ENCODE assay signal across 10 cellular contexts in genomic region chr1:27001570-27002360, GRCh38. TPM values are rescaled to one million over a fixed set of nuclear protein-coding genes. Genes with fewer than 3 reads are reported as not detected.
DNase-seq lines count a peak whose midpoint lies in the region; ATAC-seq, FAIRE-seq and TF ChIP-seq lines count a peak whose summit lies in the region.
"Had no signal": no experiment of that assay in that cellular context is flagged by ENCODE, and none has a peak within 500 bp of the region (broad histone marks: within the 10 kb centered on the region; RNA-seq: fewer than 3 reads in every experiment).

No MANE protein-coding gene starts in this region.

- ATAC-seq in left lung (peak; percentile 10), HG02981 (IDR thresholded peaks at IDR 0.05; ENCODE audit: unreplicated experiment) (no peak)

- H3K9me3 ChIP-seq in HUES6 (ENCODE audit: control insufficient read depth, insufficient read depth, low read depth, low read length) (no peaks in the 10 kb centered on the region), astrocyte (ENCODE audit: insufficient read depth, low read depth, low read length) (no peaks in the 10 kb centered on the region), left lung (no peaks in the 10 kb centered on the region), BE2C (no peaks in the 10 kb centered on the region)

- H3K4me2 ChIP-seq in astrocyte (ENCODE audit: low read length), result peak overlapping the region; percentile 28

- H3K4me1 ChIP-seq in HUES6 (ENCODE audit: control insufficient read depth, insufficient read depth, low read length) (peaks cover 84% of the 10 kb centered on the region), astrocyte (ENCODE audit: insufficient read depth, low read length) (peaks cover 53% of the 10 kb centered on the region), left lung (peaks cover 37 to 59% of the 10 kb centered on the region in 2 donors), BE2C (no peaks in the 10 kb centered on the region)

- H3K36me3 ChIP-seq in HUES6 (ENCODE audit: control insufficient read depth, insufficient read depth, low read length) (peaks cover 47% of the 10 kb centered on the region), astrocyte (ENCODE audit: insufficient read depth, low read length) (no peaks in the 10 kb centered on the region), left lung (peaks cover 0 to 9% of the 10 kb centered on the region in 2 donors), BE2C (no peaks in the 10 kb centered on the region)

- no peaks in the 10 kb centered on the region for H3K79me2 ChIP-seq in astrocyte (ENCODE audit: insufficient read depth, low read length)

- H3K9me3 Mint-ChIP-seq in astrocyte (ENCODE audit: unreplicated experiment), result no peaks in the 10 kb centered on the region

- H2AFZ ChIP-seq in astrocyte (ENCODE audit: low read depth, low read length), result peak overlapping the region; percentile 3

- intact Hi-C loops in left lung (cut with DNase I), result no loop called here

- H3K4me3 Mint-ChIP-seq in astrocyte (ENCODE audit: unreplicated experiment), result no peak overlapping the region

- H3K27ac ChIP-seq in HUES6 (ENCODE audit: low read depth, low read length), result no peak overlapping the region
- H3K27ac ChIP-seq in astrocyte (ENCODE audit: low read depth, low read length), result no peak overlapping the region
- peak overlapping the region in 1 of 2 donors; percentile 85 for H3K27ac ChIP-seq in left lung
- peak overlapping the region; percentile 44 for H3K27ac ChIP-seq in temporal lobe (ENCODE audit: low read depth, low read length)
- H3K27ac ChIP-seq: VCaP had no signal

- H3K27me3 ChIP-seq in HUES6 (ENCODE audit: control insufficient read depth, insufficient read depth, low read length), result no peaks in the 10 kb centered on the region
- no peaks in the 10 kb centered on the region for H3K27me3 ChIP-seq in astrocyte (ENCODE audit: insufficient read depth, low read length)
- H3K27me3 ChIP-seq in left lung, result peaks cover 0 to 7% of the 10 kb centered on the region in 2 donors
- no peaks in the 10 kb centered on the region for H3K27me3 ChIP-seq in BE2C

- H3K27me3 Mint-ChIP-seq in astrocyte (ENCODE audit: low read depth, unreplicated experiment), result no peaks in the 10 kb centered on the region

- peaks cover 2% of the 10 kb centered on the region for H3K36me3 Mint-ChIP-seq in astrocyte (ENCODE audit: low read depth, unreplicated experiment)

- peak overlapping the region; percentile 9 for H3K9ac ChIP-seq in HUES6 (ENCODE audit: low read length)
- H3K9ac ChIP-seq in astrocyte (ENCODE audit: low read length), result no peak overlapping the region

- TF ChIP-seq CTCF in astrocyte (IDR thresholded peaks at IDR 0.05; ENCODE audit: insufficient read depth, low read depth, low read length), result no peak
- TF ChIP-seq CTCF in left lung (IDR thresholded peaks at IDR 0.05), result no peak
- TF ChIP-seq CTCF in BE2C (IDR thresholded peaks at IDR 0.05; ENCODE audit: low read depth, low read length), result no peak

- no peak for FAIRE-seq in astrocyte (lab: Jason Lieb, UNC)
- FAIRE-seq: frontal cortex had no signal

- DNase-seq in astrocyte (ENCODE audit: low read depth), result no peak
- peak in 1 of 2 donors; percentile 85 for DNase-seq in left lung
- DNase-seq in OCI-M2 (lab: John Stamatoyannopoulos, UW; ENCODE audit: unreplicated experiment), result no peak
- no peak for DNase-seq in T-helper 9 cell
- no peak for DNase-seq in BE2C

- peaks cover 53% of the 10 kb centered on the region for H3K4me1 Mint-ChIP-seq in astrocyte (ENCODE audit: low read depth, unreplicated experiment)

- H3K27ac Mint-ChIP-seq in astrocyte (ENCODE audit: unreplicated experiment), result no peak overlapping the region

- H3K4me3 ChIP-seq in HUES6 (ENCODE audit: low read depth, low read length) (no peak overlapping the region), astrocyte (ENCODE audit: insufficient read depth, low read depth, low read length) (no peak overlapping the region), left lung (no peak overlapping the region), BE2C (ENCODE audit: low read depth, low read length) (no peak overlapping the region)

- H4K20me1 ChIP-seq in astrocyte (ENCODE audit: insufficient read depth, low read length), result no peaks in the 10 kb centered on the region

RNA-seq across cellular contexts. Expression of gene TRNP1, which starts 8.3 kb away (rescaled TPM):
- total RNA-seq in astrocyte (16.4 and 19.2 TPM in 2 replicates), left lung (10 to 100 TPM; 23.4 to 27.7 TPM), temporal lobe (12.0 TPM)
- polyA plus RNA-seq in BE2C (2012; ENCODE audit: insufficient read depth, insufficient read length, low read depth), result 0.37 TPM

RNA-seq across cellular contexts. Expression of gene TENT5B, which starts 10.9 kb away (rescaled TPM):
- total RNA-seq in astrocyte (5.9 and 9.8 TPM in 2 replicates), left lung (10 to 100 TPM; 22.9 to 27.3 TPM), temporal lobe (under 0.01 TPM)
- 0.25 TPM for polyA plus RNA-seq in BE2C (2012; ENCODE audit: insufficient read depth, insufficient read length, low read depth)
- total RNA-seq: frontal cortex had no signal

RNA-seq across cellular contexts. Expression of gene KDF1, which starts 41.5 kb away (rescaled TPM):
- 0.22 and 0.54 TPM in 2 replicates for total RNA-seq in astrocyte
- total RNA-seq in left lung, result 10 to 100 TPM in 1 of 2 donors, 1 to 10 TPM in 1; 8.6 to 12.1 TPM
- not detected for total RNA-seq in temporal lobe
- polyA plus RNA-seq in BE2C (2012; ENCODE audit: insufficient read depth, insufficient read length, low read depth), result not detected
- total RNA-seq: frontal cortex had no signal
